In the genomic region with DNA sequence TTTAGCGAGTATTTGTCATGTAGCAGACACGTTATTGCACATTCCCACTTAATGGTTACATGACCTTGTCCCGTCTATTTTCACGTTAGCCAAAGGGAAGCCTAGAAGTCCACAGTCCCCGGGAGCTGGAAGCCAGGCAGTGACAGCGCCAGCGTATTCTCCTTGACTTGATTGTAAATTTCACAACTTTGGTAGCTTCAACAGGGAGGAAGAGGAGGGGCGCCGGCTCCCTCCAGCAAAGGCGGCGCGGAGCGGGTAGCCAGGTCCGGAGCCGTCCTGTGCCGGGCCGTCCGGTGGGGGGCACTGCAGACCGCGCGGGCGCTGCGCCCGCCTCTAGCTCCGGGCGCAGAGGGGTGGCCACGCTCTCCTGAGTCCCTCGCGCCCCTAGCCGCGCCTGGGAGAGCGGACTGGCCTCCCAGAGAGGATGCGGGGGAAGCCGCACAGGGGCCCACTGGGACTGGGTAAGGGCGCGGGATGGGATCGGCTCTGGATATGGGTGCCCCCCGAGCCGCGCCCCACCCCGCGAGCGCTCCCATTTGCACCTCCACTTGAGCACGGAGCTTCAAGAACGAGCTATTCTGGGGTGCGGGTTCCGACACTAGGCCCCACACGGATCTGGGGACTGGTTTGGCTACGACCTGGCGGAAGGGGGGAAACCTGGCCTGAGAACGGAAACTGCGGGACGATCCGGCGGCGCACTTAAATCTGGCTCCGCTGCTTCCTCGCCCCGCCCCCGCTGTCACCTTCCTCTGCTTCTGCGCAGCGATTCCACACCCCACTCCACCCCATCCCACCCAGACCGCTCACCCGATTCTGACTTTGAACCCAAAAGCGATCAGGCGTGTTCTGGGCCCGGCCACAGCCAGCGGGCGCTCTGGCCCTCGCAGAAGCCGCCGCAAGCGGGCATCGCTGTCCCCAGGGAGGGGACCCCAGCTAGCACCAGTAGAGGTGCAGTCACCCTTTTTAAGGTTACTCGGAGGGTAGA, we compare ENCODE assay signal across 8 cellular contexts. TPM values are rescaled to one million over a fixed set of nuclear protein-coding genes. Genes with fewer than 3 reads are reported as not detected.
DNase-seq lines count a peak whose midpoint lies in the region; TF ChIP-seq lines count a peak whose summit lies in the region.

No MANE protein-coding gene starts in this region.

- WGBS in spleen, 5 donors, result 3 to 9% (median 5%) methylated on average over 24 to 75 of the region's 75 CpGs

- intact Hi-C loops in spleen (cut with DNase I; ENCODE audit: low total_unique reads), result loop anchor here (5.0 kb wide), 1 partner anchor 1097 kb away; no protein-coding TSS in a partner anchor

- H3K36me3 Mint-ChIP-seq in HFFc6 (ENCODE audit: low read depth) (no peaks in the 10 kb centered on the region), chondrocyte (ENCODE audit: low read depth) (no peaks in the 10 kb centered on the region)

- peaks cover 31% of the 10 kb centered on the region for H3K27me3 Mint-ChIP-seq in HFFc6 (ENCODE audit: insufficient read depth)
- no peaks in the 10 kb centered on the region for H3K27me3 Mint-ChIP-seq in chondrocyte (ENCODE audit: low read depth)

- peak overlapping the region; percentile 55 for H3K4me3 ChIP-seq in kidney epithelial cell (ENCODE audit: low read depth, low read length)
- H3K4me3 ChIP-seq in spleen, result peak overlapping the region; percentile 40 to 72 (median 46)

- peak; percentile 84 for TF ChIP-seq CTCF in HFFc6 (IDR thresholded peaks at IDR 0.05)
- TF ChIP-seq CTCF in chondrocyte (IDR thresholded peaks at IDR 0.05), result peak; percentile 97
- peak; percentile 52 for TF ChIP-seq CTCF in kidney epithelial cell (IDR thresholded peaks at IDR 0.05; ENCODE audit: insufficient read depth, low read length, poor library complexity, severe bottlenecking)
- TF ChIP-seq CTCF in spleen (IDR thresholded peaks at IDR 0.05 in 8 of 11, conservative IDR thresholded peaks at IDR 0.05 in 3 of 11), result peak; percentile 46 to 91 (median 84)

- H3K4me1 Mint-ChIP-seq in HFFc6 (ENCODE audit: low read depth) (peaks cover 17% of the 10 kb centered on the region; the same call in 1 of the 2 replicates), chondrocyte (ENCODE audit: low read depth) (peaks cover 10% of the 10 kb centered on the region)

- H3K4me3 Mint-ChIP-seq in HFFc6 (peak overlapping the region; percentile 71), chondrocyte (ENCODE audit: unreplicated experiment) (peak overlapping the region; percentile 74)

- peak; percentile 32 to 65 for DNase-seq in NCI-H524 (lab: John Stamatoyannopoulos, UW)
- DNase-seq in NCI-H524 treated with DMSO at 0.1 percent for 48 hours (lab: John Stamatoyannopoulos, UW), result no peak
- DNase-seq in HFFc6, result no peak
- peak; percentile 79 for DNase-seq in NOMO-1 treated with dmso at 0.1 percent for 144 hours (lab: John Stamatoyannopoulos, UW; ENCODE audit: unreplicated experiment)
- DNase-seq in chondrocyte (ENCODE audit: low spot score), result no peak
- no peak for DNase-seq in kidney epithelial cell (ENCODE audit: low read depth)
- peak; percentile 93 for DNase-seq in spleen
- no peak for DNase-seq in cortex of kidney (lab: John Stamatoyannopoulos, UW)

- TF ChIP-seq POLR2A in spleen (IDR thresholded peaks at IDR 0.05), result no peak

- no peaks in the 10 kb centered on the region for H3K36me3 ChIP-seq in kidney epithelial cell (ENCODE audit: control insufficient read depth, insufficient read depth, low read length)
- H3K36me3 ChIP-seq in spleen, result no peaks in the 10 kb centered on the region

- peaks cover 0 to 17% (median 15%) of the 10 kb centered on the region in 6 donors for H3K4me1 ChIP-seq in spleen

- no peaks in the 10 kb centered on the region for H3K9me3 Mint-ChIP-seq in HFFc6
- no peaks in the 10 kb centered on the region for H3K9me3 Mint-ChIP-seq in chondrocyte (ENCODE audit: low read depth)

- peak overlapping the region; percentile 22 to 81 (median 70) for H3K27ac ChIP-seq in spleen

- H3K27ac Mint-ChIP-seq in HFFc6 (no peak overlapping the region), chondrocyte (ENCODE audit: unreplicated experiment) (no peak overlapping the region)

- no peaks in the 10 kb centered on the region for H3K9me3 ChIP-seq in spleen

- H3K27me3 ChIP-seq in kidney epithelial cell (ENCODE audit: control insufficient read depth, insufficient read depth, low read length) (peaks cover 14% of the 10 kb centered on the region), spleen (replicated peaks in 1 of 7) (peaks cover 0 to 51% (median 16%) of the 10 kb centered on the region in 7 donors)

RNA-seq across cellular contexts. Expression of gene KLF4, which starts 23.8 kb away (rescaled TPM):
- 1 to 10 TPM; 1.3 to 3.3 (median 2.4) TPM for total RNA-seq in HFFc6 (2021; fragmentation: NEBNext Ultra II Directional; extraction: Animal tissue kit (Norgen Biotek cat#: 25700))
- 22.3 to 36.0 TPM (median 35.1 TPM) in 3 replicates for total RNA-seq in chondrocyte
- total RNA-seq in kidney epithelial cell, result 38.7 and 43.8 TPM in 2 replicates
- total RNA-seq in spleen, result 100 to 1,000 TPM in 3 of 7 donors, 10 to 100 TPM in 4; 63.8 to 177 (median 88.8) TPM
- 10 to 100 TPM; 10.4 to 34.4 (median 19.4) TPM for polyA plus RNA-seq in spleen

Comparison
In these comparisons a context has a peak if more than half of its experiments do, and no peak if none do; other contexts are left out.
1. DNase-seq: peak in NCI-H524 (2 of 2), NOMO-1 treated with dmso at 0.1 percent for 144 hours (single experiment) and spleen (single experiment); none in NCI-H524 treated with DMSO at 0.1 percent for 48 hours (single experiment), HFFc6 (single experiment), chondrocyte (single experiment), kidney epithelial cell (single experiment) and cortex of kidney (single experiment).
2. Peak in every context shown above with its lines, with median percentiles within 50 percentile points of each other: CTCF ChIP-seq.